10 cellular contexts compared by ENCODE assay signal in the genomic region with DNA sequence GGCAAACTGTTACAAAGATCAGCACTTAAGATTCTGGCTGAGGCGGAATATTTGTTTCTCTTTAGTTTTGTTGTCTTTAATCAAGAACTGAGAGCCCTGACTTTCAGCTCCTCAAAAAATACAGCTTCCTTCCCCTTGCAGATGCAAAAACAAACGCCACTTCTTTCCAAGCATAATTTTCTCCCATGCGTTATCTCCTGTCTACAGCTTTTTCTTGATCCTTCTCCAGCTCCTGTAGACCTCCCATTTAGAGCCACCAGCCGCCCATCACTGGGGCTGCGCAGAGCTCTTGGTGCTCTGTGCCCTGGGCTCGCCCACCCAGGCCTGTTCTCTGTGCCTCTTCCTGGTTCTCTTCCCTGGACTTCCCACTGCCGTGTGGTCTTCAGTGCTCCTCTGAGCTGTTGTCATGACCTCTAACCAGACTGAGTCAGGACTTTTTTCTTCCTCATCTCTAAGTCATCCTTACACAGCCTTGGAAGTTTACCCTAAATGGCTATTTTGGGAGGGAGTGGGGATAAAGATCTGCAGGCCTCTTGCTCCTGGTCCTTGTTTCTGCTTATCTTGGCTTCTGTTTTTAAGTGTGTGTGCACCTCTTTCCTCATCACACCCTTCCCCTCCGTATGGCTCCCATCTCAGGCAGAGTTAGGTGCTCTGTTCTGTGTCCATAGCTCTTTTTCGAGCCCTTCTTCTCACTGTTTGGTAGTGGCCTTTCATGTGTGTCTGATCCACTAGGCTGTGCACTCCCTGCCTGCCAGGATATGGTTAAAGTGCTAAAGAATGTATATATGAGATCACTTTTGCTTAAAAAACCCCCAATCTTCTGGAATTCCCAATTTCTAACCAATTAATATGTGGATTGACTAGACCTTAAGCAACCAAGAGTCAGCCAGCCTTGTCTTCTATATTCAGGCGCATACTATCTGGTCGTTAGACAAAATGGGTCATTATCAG.
DNase-seq lines count a peak whose midpoint lies in the region; ATAC-seq and TF ChIP-seq lines count a peak whose summit lies in the region.
"Had no signal": no experiment of that assay in that cellular context is flagged by ENCODE, and none has a peak within 500 bp of the region (broad histone marks: within the 10 kb centered on the region; RNA-seq: fewer than 3 reads in every experiment).

No MANE protein-coding gene starts in this region.

- H3K4me3 ChIP-seq in BLaER1: no peak overlapping the region
- no peak overlapping the region for H3K4me3 ChIP-seq in fibroblast of the aortic adventitia (ENCODE audit: low read depth, low read length)
- H3K4me3 ChIP-seq in osteoblast (ENCODE audit: insufficient read depth, low read length): no peak overlapping the region
- H3K4me3 ChIP-seq: mucosa of descending colon had no signal

- TF ChIP-seq CTCF in fibroblast of the aortic adventitia (IDR thresholded peaks at IDR 0.05; ENCODE audit: insufficient read depth, low read length) (no peak), osteoblast (IDR thresholded peaks at IDR 0.05; ENCODE audit: extremely low read depth, low read depth, low read length) (no peak)

- H3K27ac ChIP-seq in BLaER1 (0 out of 2 replicates have a peak overlapping the region, but pooled peaks have one; percentile 24), osteoblast (ENCODE audit: low read depth, low read length) (peak overlapping the region; percentile 94)

- H3K36me3 ChIP-seq in BLaER1: peaks cover 34% of the 10 kb centered on the region
- no peaks in the 10 kb centered on the region for H3K36me3 ChIP-seq in osteoblast (ENCODE audit: insufficient read depth, low read length)

- H3K79me2 ChIP-seq in osteoblast (ENCODE audit: insufficient read depth, low read length): peaks cover 9% of the 10 kb centered on the region

- H3K27me3 ChIP-seq in BLaER1: no peaks in the 10 kb centered on the region
- H3K27me3 ChIP-seq in osteoblast (ENCODE audit: insufficient read depth, low read length): no peaks in the 10 kb centered on the region

- H3K9me3 ChIP-seq in BLaER1 (no peaks in the 10 kb centered on the region), osteoblast (ENCODE audit: low read depth, low read length) (no peaks in the 10 kb centered on the region)
- H3K9me3 ChIP-seq: mucosa of descending colon had no signal

- H3K4me1 ChIP-seq in BLaER1 (peaks cover 80% of the 10 kb centered on the region), osteoblast (ENCODE audit: insufficient read depth, low read length) (peaks cover 68% of the 10 kb centered on the region)

- peaks cover 5% of the 10 kb centered on the region; the same call in 1 of the 2 replicates for H4K20me1 ChIP-seq in BLaER1
- no peaks in the 10 kb centered on the region for H4K20me1 ChIP-seq in osteoblast (ENCODE audit: insufficient read depth, low read length)

- H3K4me2 ChIP-seq in BLaER1 (peak overlapping the region; percentile 65), osteoblast (ENCODE audit: insufficient read depth, low read length) (peak overlapping the region; percentile 42)

- H3K9ac ChIP-seq in BLaER1: 0 out of 2 replicates have a peak overlapping the region, but pooled peaks have one; percentile 3

- ATAC-seq in HG02678 (IDR thresholded peaks at IDR 0.05; ENCODE audit: unreplicated experiment): no peak
- ATAC-seq in HG03196 (IDR thresholded peaks at IDR 0.05; ENCODE audit: unreplicated experiment): no peak
- ATAC-seq: mucosa of descending colon had no signal

- DNase-seq in RPMI7951 (ENCODE audit: low read depth) (peak; percentile 81), fibroblast of the aortic adventitia (ENCODE audit: low read depth) (peak; percentile 86), osteoblast (ENCODE audit: insufficient read length, low spot score, missing footprints) (peak; percentile 87), NCI-H510A treated with DMSO at 0.1 percent for 48 hours (lab: John Stamatoyannopoulos, UW) (no peak), NCI-H146 treated with DMSO at 0.1 percent for 48 hours (lab: John Stamatoyannopoulos, UW; ENCODE audit: unreplicated experiment) (no peak)
- DNase-seq: KG1, mucosa of descending colon had no signal

- H2AFZ ChIP-seq in osteoblast (ENCODE audit: low read length): peak overlapping the region; percentile 40

Comparison
In these comparisons a context has a peak if more than half of its experiments do, and no peak if none do; other contexts are left out.
1. DNase-seq: peak in RPMI7951 (single experiment), fibroblast of the aortic adventitia (single experiment) and osteoblast (single experiment); none in NCI-H510A treated with DMSO at 0.1 percent for 48 hours (single experiment) and NCI-H146 treated with DMSO at 0.1 percent for 48 hours (single experiment).